1 cellular context compared by ENCODE assay signal in the genomic region with DNA sequence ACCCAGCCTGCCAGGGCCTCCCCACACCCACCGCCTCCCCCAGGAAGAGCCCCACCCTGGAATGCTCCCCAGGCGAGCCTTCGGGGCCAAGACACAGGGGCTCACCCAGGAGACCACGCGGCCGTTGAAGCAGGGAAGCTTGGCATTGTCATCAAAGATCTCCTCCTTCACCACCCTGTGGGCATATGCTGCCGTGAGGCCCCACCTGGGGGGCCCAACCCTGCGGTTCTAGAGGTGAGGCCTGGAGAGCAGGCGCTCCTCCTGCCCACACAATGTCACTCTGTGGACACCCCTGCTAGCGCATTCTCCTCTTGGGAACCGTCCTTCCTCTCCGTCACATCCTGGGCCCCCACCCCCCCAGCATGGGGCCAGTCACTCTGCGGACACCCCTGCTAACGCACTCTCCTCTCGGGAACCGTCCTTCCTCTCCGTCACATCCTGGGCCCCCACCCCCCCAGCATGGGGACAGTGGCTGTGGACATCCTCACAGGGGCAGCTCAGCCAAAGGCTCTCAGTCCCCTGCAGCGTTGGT.
TF ChIP-seq lines count a peak whose summit lies in the region.

No MANE protein-coding gene starts in this region.

TF ChIP-seq in HCT116, 20 proteins besides CTCF, POLR2A, EP300 and RAD21:
- TF ChIP-seq CBX3 (IDR thresholded peaks at IDR 0.05; ENCODE audit: low read depth): no peak
- TF ChIP-seq ZFX (IDR thresholded peaks at IDR 0.05): no peak
- no peak for TF ChIP-seq ELF1 (IDR thresholded peaks at IDR 0.05; ENCODE audit: borderline replicate concordance, low read depth)
- TF ChIP-seq POLR2AphosphoS5 (IDR thresholded peaks at IDR 0.05; ENCODE audit: low read depth, low read length): no peak
- TF ChIP-seq, protein P1, sequence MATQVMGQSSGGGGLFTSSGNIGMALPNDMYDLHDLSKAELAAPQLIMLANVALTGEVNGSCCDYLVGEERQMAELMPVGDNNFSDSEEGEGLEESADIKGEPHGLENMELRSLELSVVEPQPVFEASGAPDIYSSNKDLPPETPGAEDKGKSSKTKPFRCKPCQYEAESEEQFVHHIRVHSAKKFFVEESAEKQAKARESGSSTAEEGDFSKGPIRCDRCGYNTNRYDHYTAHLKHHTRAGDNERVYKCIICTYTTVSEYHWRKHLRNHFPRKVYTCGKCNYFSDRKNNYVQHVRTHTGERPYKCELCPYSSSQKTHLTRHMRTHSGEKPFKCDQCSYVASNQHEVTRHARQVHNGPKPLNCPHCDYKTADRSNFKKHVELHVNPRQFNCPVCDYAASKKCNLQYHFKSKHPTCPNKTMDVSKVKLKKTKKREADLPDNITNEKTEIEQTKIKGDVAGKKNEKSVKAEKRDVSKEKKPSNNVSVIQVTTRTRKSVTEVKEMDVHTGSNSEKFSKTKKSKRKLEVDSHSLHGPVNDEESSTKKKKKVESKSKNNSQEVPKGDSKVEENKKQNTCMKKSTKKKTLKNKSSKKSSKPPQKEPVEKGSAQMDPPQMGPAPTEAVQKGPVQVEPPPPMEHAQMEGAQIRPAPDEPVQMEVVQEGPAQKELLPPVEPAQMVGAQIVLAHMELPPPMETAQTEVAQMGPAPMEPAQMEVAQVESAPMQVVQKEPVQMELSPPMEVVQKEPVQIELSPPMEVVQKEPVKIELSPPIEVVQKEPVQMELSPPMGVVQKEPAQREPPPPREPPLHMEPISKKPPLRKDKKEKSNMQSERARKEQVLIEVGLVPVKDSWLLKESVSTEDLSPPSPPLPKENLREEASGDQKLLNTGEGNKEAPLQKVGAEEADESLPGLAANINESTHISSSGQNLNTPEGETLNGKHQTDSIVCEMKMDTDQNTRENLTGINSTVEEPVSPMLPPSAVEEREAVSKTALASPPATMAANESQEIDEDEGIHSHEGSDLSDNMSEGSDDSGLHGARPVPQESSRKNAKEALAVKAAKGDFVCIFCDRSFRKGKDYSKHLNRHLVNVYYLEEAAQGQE (IDR thresholded peaks at IDR 0.05; ENCODE audit: low read depth): no peak
- TF ChIP-seq EGR1 (IDR thresholded peaks at IDR 0.05; ENCODE audit: low read depth): no peak
- TF ChIP-seq FOSL1 (IDR thresholded peaks at IDR 0.05; ENCODE audit: low read depth): no peak
- TF ChIP-seq SP1 (IDR thresholded peaks at IDR 0.05; ENCODE audit: low read depth): no peak
- TF ChIP-seq, protein P2, sequence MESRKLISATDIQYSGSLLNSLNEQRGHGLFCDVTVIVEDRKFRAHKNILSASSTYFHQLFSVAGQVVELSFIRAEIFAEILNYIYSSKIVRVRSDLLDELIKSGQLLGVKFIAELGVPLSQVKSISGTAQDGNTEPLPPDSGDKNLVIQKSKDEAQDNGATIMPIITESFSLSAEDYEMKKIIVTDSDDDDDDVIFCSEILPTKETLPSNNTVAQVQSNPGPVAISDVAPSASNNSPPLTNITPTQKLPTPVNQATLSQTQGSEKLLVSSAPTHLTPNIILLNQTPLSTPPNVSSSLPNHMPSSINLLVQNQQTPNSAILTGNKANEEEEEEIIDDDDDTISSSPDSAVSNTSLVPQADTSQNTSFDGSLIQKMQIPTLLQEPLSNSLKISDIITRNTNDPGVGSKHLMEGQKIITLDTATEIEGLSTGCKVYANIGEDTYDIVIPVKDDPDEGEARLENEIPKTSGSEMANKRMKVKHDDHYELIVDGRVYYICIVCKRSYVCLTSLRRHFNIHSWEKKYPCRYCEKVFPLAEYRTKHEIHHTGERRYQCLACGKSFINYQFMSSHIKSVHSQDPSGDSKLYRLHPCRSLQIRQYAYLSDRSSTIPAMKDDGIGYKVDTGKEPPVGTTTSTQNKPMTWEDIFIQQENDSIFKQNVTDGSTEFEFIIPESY (IDR thresholded peaks at IDR 0.05; ENCODE audit: extremely low read depth, insufficient replicate concordance, low read length): no peak
- TF ChIP-seq YY1 (IDR thresholded peaks at IDR 0.05; ENCODE audit: extremely low read depth, insufficient replicate concordance, low read depth, low read length): no peak
- TF ChIP-seq JUND (IDR thresholded peaks at IDR 0.05): no peak
- TF ChIP-seq SRF (IDR thresholded peaks at IDR 0.05; ENCODE audit: low read depth): no peak
- TF ChIP-seq EZH2phosphoT487 (IDR thresholded peaks at IDR 0.05; ENCODE audit: borderline replicate concordance): no peak
- TF ChIP-seq, protein P3, sequence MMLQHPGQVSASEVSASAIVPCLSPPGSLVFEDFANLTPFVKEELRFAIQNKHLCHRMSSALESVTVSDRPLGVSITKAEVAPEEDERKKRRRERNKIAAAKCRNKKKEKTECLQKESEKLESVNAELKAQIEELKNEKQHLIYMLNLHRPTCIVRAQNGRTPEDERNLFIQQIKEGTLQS (IDR thresholded peaks at IDR 0.05): no peak
- TF ChIP-seq CEBPB (IDR thresholded peaks at IDR 0.05; ENCODE audit: low read depth): no peak
TF ChIP-seq in HCT116: peak in this region for 0.
